Comparison of ENCODE assay signal across 10 cellular contexts in genomic region chr1:153961421-153961820, GRCh38. TPM values are rescaled to one million over a fixed set of nuclear protein-coding genes. Genes with fewer than 3 reads are reported as not detected.
DNase-seq lines count a peak whose midpoint lies in the region; ATAC-seq, FAIRE-seq and TF ChIP-seq lines count a peak whose summit lies in the region.
"Had no signal": no experiment of that assay in that cellular context is flagged by ENCODE, and none has a peak within 500 bp of the region (broad histone marks: within the 10 kb centered on the region; RNA-seq: fewer than 3 reads in every experiment).

No MANE protein-coding gene starts in this region.

- H3K9me3 Mint-ChIP-seq in astrocyte (ENCODE audit: unreplicated experiment) (no peaks in the 10 kb centered on the region), memory B cell (no peaks in the 10 kb centered on the region)

- H3K36me3 ChIP-seq in HepG2 (replicated peaks in 1 of 2; ENCODE audit: control insufficient read depth in 1 of 2, insufficient read depth in 2 of 2, low read length in 2 of 2) (peaks cover 0 to 13% of the 10 kb centered on the region in 2 experiments; a peak in 1 of 5 replicates), right lobe of liver (peaks cover 0 to 5% (median 1%) of the 10 kb centered on the region in 4 donors), astrocyte (ENCODE audit: insufficient read depth, low read length) (no peaks in the 10 kb centered on the region), uterus (no peaks in the 10 kb centered on the region)
- H3K36me3 ChIP-seq: ovary had no signal

- H3K27ac Mint-ChIP-seq in astrocyte (ENCODE audit: unreplicated experiment) (no peak overlapping the region), memory B cell (no peak overlapping the region)

- POLR2A ChIA-PET in HepG2 (lab: Yijun Ruan, JAX) = interaction anchor here (3.7 to 10.0 kb wide), 2 partner anchors 16 kb away, joined by 41 to 209 read pairs; partner anchors contain the start of genes DENND4B and JTB

- no peaks in the 10 kb centered on the region for H3K27me3 Mint-ChIP-seq in astrocyte (ENCODE audit: low read depth, unreplicated experiment)
- H3K27me3 Mint-ChIP-seq in memory B cell = no peaks in the 10 kb centered on the region

- in situ Hi-C loops in HepG2 (cut with HindIII; ENCODE audit: extremely low pct_ligation_motif_present, low pct_unique_long_range_greater_than_20kb) = no loop called here

- no peak for TF ChIP-seq CTCF in HepG2 (CRISPR knock-in tag; IDR thresholded peaks at IDR 0.05)
- TF ChIP-seq CTCF in right lobe of liver (IDR thresholded peaks at IDR 0.05) = no peak
- TF ChIP-seq CTCF in astrocyte (IDR thresholded peaks at IDR 0.05; ENCODE audit: insufficient read depth, low read depth, low read length) = no peak
- no peak for TF ChIP-seq CTCF in uterus (IDR thresholded peaks at IDR 0.05)

- no peak overlapping the region for H2AFZ ChIP-seq in HepG2 (ENCODE audit: low read length)
- H2AFZ ChIP-seq in astrocyte (ENCODE audit: low read depth, low read length) = no peak overlapping the region

- H3K9me3 ChIP-seq in HepG2 (ENCODE audit: low read length) (no peaks in the 10 kb centered on the region), right lobe of liver (no peaks in the 10 kb centered on the region), astrocyte (ENCODE audit: insufficient read depth, low read depth, low read length) (no peaks in the 10 kb centered on the region), uterus (no peaks in the 10 kb centered on the region)
- H3K9me3 ChIP-seq: ovary had no signal

- no peak for TF ChIP-seq EP300 in HepG2 (IDR thresholded peaks at IDR 0.05; ENCODE audit: low read depth in 2 of 2, low read length in 2 of 2)
- TF ChIP-seq EP300 in HepG2 (CRISPR knock-in tag; IDR thresholded peaks at IDR 0.05; ENCODE audit: borderline replicate concordance) = no peak

- H3K4me3 ChIP-seq in HepG2 (replicated peaks in 1 of 3; ENCODE audit: insufficient read depth in 1 of 3, low read depth in 2 of 3, low read length in 3 of 3) (peak overlapping the region in 2 of 3 experiments; percentile 90 to 92; a peak in 2 of 6 replicates), right lobe of liver (no peak overlapping the region), astrocyte (ENCODE audit: insufficient read depth, low read depth, low read length) (peak overlapping the region; percentile 83), uterus (no peak overlapping the region)

- ATAC-seq in HepG2 (no peak), right lobe of liver (no peak), memory B cell (ENCODE audit: low read depth) (no peak), GM19328 (IDR thresholded peaks at IDR 0.05; ENCODE audit: unreplicated experiment) (no peak)

- BruUV-seq in HepG2 (replicated peaks; lab: Mats Ljungman, UMichigan) = no TSS peak

- H4K20me1 ChIP-seq in HepG2 (ENCODE audit: insufficient read depth, low read length) = peaks cover 2% of the 10 kb centered on the region; the same call in 1 of the 2 replicates
- H4K20me1 ChIP-seq in astrocyte (ENCODE audit: insufficient read depth, low read length) = peaks cover 27% of the 10 kb centered on the region

- intact Hi-C loops in HepG2 (cut with micrococcal nuclease; ENCODE audit: unreplicated experiment) = no loop called here
- intact Hi-C loops in right lobe of liver (cut with DNase I) = no loop called here
- intact Hi-C loops in uterus (cut with DNase I; ENCODE audit: low total_unique reads) = no loop called here

- peak overlapping the region; percentile 79 for H3K27ac ChIP-seq in HepG2 (ENCODE audit: extremely low read length, insufficient read depth, low read length)
- no peak overlapping the region for H3K27ac ChIP-seq in right lobe of liver
- H3K27ac ChIP-seq in astrocyte (ENCODE audit: low read depth, low read length) = no peak overlapping the region
- peak overlapping the region; percentile 95 to 96 for H3K27ac ChIP-seq in uterus

- TF ChIP-seq POLR2A in HepG2 (IDR thresholded peaks at IDR 0.05; ENCODE audit: insufficient read depth in 1 of 2, low read depth in 2 of 2, low read length in 2 of 2) = no peak
- no peak for TF ChIP-seq POLR2A in right lobe of liver (IDR thresholded peaks at IDR 0.05)
- TF ChIP-seq POLR2A in uterus (IDR thresholded peaks at IDR 0.05) = no peak

- WGBS in HepG2 (ENCODE audit: low lambda C conversion rate) = 96% methylated on average over 4 of the region's 4 CpGs
- WGBS in right lobe of liver (ENCODE audit: insufficient coverage, low coverage, low lambda C conversion rate, missing lambda C conversion rate) = 65% methylated on average over 3 of the region's 4 CpGs

- DNase-seq in HepG2 (ENCODE audit: low spot score) (no peak), right lobe of liver (no peak), astrocyte (ENCODE audit: low read depth) (no peak), memory B cell (ENCODE audit: low spot score in 2 of 2) (no peak), uterus (no peak), NCI-H2227 (lab: John Stamatoyannopoulos, UW; ENCODE audit: unreplicated experiment) (no peak)
- DNase-seq in stimulated activated CD4-positive, alpha-beta T cell treated with anti-CD3 and anti-CD28 coated beads, Interleukin-2, amount 100 ng/mL, for 48 hours = no peak
- DNase-seq: ovary had no signal

- H3K36me3 Mint-ChIP-seq in astrocyte (ENCODE audit: low read depth, unreplicated experiment) (peaks cover 9% of the 10 kb centered on the region), memory B cell (peaks cover 2% of the 10 kb centered on the region)

- H3K4me3 Mint-ChIP-seq in astrocyte (ENCODE audit: unreplicated experiment) (peak overlapping the region; percentile 93), memory B cell (peak overlapping the region; percentile 21)

- H3K9ac ChIP-seq in HepG2 (ENCODE audit: insufficient read depth, low read depth, low read length) (peak overlapping the region; percentile 89), astrocyte (ENCODE audit: low read length) (peak overlapping the region; percentile 95)

- peaks cover 53% of the 10 kb centered on the region for H3K4me1 ChIP-seq in HepG2 (ENCODE audit: insufficient read depth, low read length)
- peaks cover 0 to 46% (median 16%) of the 10 kb centered on the region in 4 donors for H3K4me1 ChIP-seq in right lobe of liver
- peaks cover 31% of the 10 kb centered on the region for H3K4me1 ChIP-seq in astrocyte (ENCODE audit: insufficient read depth, low read length)
- peaks cover 9 to 21% of the 10 kb centered on the region in 2 donors for H3K4me1 ChIP-seq in uterus

- CTCF ChIA-PET in HepG2 (lab: Yijun Ruan, JAX; ENCODE audit: low intra/inter-chr PET ratio, low total read pairs) = no interaction called here

- peaks cover 31% of the 10 kb centered on the region for H3K4me1 Mint-ChIP-seq in astrocyte (ENCODE audit: low read depth, unreplicated experiment)
- peaks cover 44% of the 10 kb centered on the region for H3K4me1 Mint-ChIP-seq in memory B cell

- peaks cover 44% of the 10 kb centered on the region for H3K79me2 ChIP-seq in HepG2 (ENCODE audit: insufficient read depth, low read length)
- peaks cover 56% of the 10 kb centered on the region for H3K79me2 ChIP-seq in astrocyte (ENCODE audit: insufficient read depth, low read length)

- H3K4me2 ChIP-seq in HepG2 (ENCODE audit: low read depth, low read length) (peak overlapping the region; percentile 98), astrocyte (ENCODE audit: low read length) (peak overlapping the region; percentile 100)

- no peak for TF ChIP-seq RAD21 in HepG2 (CRISPR knock-in tag; IDR thresholded peaks at IDR 0.05)

- H3K27me3 ChIP-seq in HepG2 (ENCODE audit: control insufficient read depth in 1 of 2, insufficient read depth in 2 of 2, low read length in 2 of 2) = peaks cover 0 to 7% of the 10 kb centered on the region in 2 experiments; a peak in 1 of 5 replicates
- H3K27me3 ChIP-seq in right lobe of liver = no peaks in the 10 kb centered on the region
- no peaks in the 10 kb centered on the region for H3K27me3 ChIP-seq in astrocyte (ENCODE audit: insufficient read depth, low read length)
- H3K27me3 ChIP-seq in uterus = no peaks in the 10 kb centered on the region
- H3K27me3 ChIP-seq: ovary had no signal

- no peak for FAIRE-seq in HepG2 (lab: Jason Lieb, UNC)
- no peak for FAIRE-seq in astrocyte (lab: Jason Lieb, UNC)
- FAIRE-seq: TTC549 had no signal

RNA-seq across cellular contexts. Expression of gene SLC39A1, which starts 1.9 kb away (rescaled TPM):
- total RNA-seq in HepG2 (2016; rRNA removed; fragmentation: Illumina TruSeq; extraction: Trizol) (47.5 and 78.4 TPM in 2 replicates), right lobe of liver (10 to 100 TPM; 33.0 to 63.6 (median 47.7) TPM), astrocyte (90.2 and 91.7 TPM in 2 replicates), uterus (10 to 100 TPM; 66.3 to 96.2 (median 83.6) TPM)
- total RNA-seq in HepG2 (2016; cell fraction: cytosol; rRNA removed; fragmentation: Illumina TruSeq; extraction: Trizol; ENCODE audit: low read depth) = 18.4 and 21.0 TPM in 2 replicates
- total RNA-seq in HepG2 (2016; cell fraction: insoluble cytoplasmic fraction; rRNA removed; fragmentation: Illumina TruSeq; extraction: Trizol) = 44.8 and 83.0 TPM in 2 replicates
- total RNA-seq in HepG2 (2016; cell fraction: membrane; rRNA removed; fragmentation: Illumina TruSeq; extraction: Trizol) = 48.8 and 53.3 TPM in 2 replicates
- total RNA-seq in HepG2 (2016; cell fraction: nucleus; rRNA removed; fragmentation: Illumina TruSeq; extraction: Trizol) = 62.5 and 68.3 TPM in 2 replicates
- 71.2 and 80.5 TPM in 2 replicates for polyA plus RNA-seq in HepG2 (2011; rRNA removed)
- polyA plus RNA-seq in HepG2 (2011; cell fraction: cytosol; rRNA removed) = 85.8 and 89.3 TPM in 2 replicates
- polyA plus RNA-seq in HepG2 (2011; cell fraction: nucleus; rRNA removed) = 45.4 and 53.1 TPM in 2 replicates
- 45.9 and 65.4 TPM in 2 replicates for polyA plus RNA-seq in HepG2 (2012)
- 17.5 and 20.5 TPM in 2 replicates for polyA plus RNA-seq in HepG2 (2016; cell fraction: cytosol; fragmentation: Illumina TruSeq; extraction: Trizol; ENCODE audit: low read depth)
- 42.6 and 45.0 TPM in 2 replicates for polyA plus RNA-seq in HepG2 (2016; cell fraction: insoluble cytoplasmic fraction; fragmentation: Illumina TruSeq; extraction: Trizol; ENCODE audit: low read depth)
- polyA plus RNA-seq in HepG2 (2016; cell fraction: membrane; fragmentation: Illumina TruSeq; extraction: Trizol; ENCODE audit: low read depth) = 36.5 and 40.5 TPM in 2 replicates
- polyA plus RNA-seq in HepG2 (2016; cell fraction: nucleus; fragmentation: Illumina TruSeq; extraction: Trizol; ENCODE audit: insufficient read depth, low read depth) = 87.4 and 101 TPM in 2 replicates
- 112 and 159 TPM in 2 replicates for polyA minus RNA-seq in HepG2 (2011; rRNA and poly(A)+ RNA removed; ENCODE audit: low replicate concordance)
- polyA minus RNA-seq in HepG2 (2011; cell fraction: cytosol; rRNA and poly(A)+ RNA removed) = 38.9 and 39.9 TPM in 2 replicates
- 14.5 and 19.6 TPM in 2 replicates for polyA minus RNA-seq in HepG2 (2011; cell fraction: nucleus; rRNA and poly(A)+ RNA removed)

RNA-seq across cellular contexts. Expression of gene CRTC2, which starts 3.0 kb away (rescaled TPM):
- 4.0 and 6.1 TPM in 2 replicates for total RNA-seq in HepG2 (2016; rRNA removed; fragmentation: Illumina TruSeq; extraction: Trizol)
- 3.0 and 4.2 TPM in 2 replicates for total RNA-seq in HepG2 (2016; cell fraction: cytosol; rRNA removed; fragmentation: Illumina TruSeq; extraction: Trizol; ENCODE audit: low read depth)
- total RNA-seq in HepG2 (2016; cell fraction: insoluble cytoplasmic fraction; rRNA removed; fragmentation: Illumina TruSeq; extraction: Trizol) = 3.1 and 5.5 TPM in 2 replicates
- 5.2 and 6.7 TPM in 2 replicates for total RNA-seq in HepG2 (2016; cell fraction: membrane; rRNA removed; fragmentation: Illumina TruSeq; extraction: Trizol)
- 7.2 and 9.2 TPM in 2 replicates for total RNA-seq in HepG2 (2016; cell fraction: nucleus; rRNA removed; fragmentation: Illumina TruSeq; extraction: Trizol)
- polyA plus RNA-seq in HepG2 (2011; rRNA removed) = 24.2 and 26.7 TPM in 2 replicates
- 10.1 and 12.6 TPM in 2 replicates for polyA plus RNA-seq in HepG2 (2011; cell fraction: cytosol; rRNA removed)
- 47.3 and 47.5 TPM in 2 replicates for polyA plus RNA-seq in HepG2 (2011; cell fraction: nucleus; rRNA removed)
- 14.5 and 18.4 TPM in 2 replicates for polyA plus RNA-seq in HepG2 (2012)
- 4.5 and 4.8 TPM in 2 replicates for polyA plus RNA-seq in HepG2 (2016; cell fraction: cytosol; fragmentation: Illumina TruSeq; extraction: Trizol; ENCODE audit: low read depth)
- 9.2 and 10.0 TPM in 2 replicates for polyA plus RNA-seq in HepG2 (2016; cell fraction: insoluble cytoplasmic fraction; fragmentation: Illumina TruSeq; extraction: Trizol; ENCODE audit: low read depth)
- polyA plus RNA-seq in HepG2 (2016; cell fraction: membrane; fragmentation: Illumina TruSeq; extraction: Trizol; ENCODE audit: low read depth) = 9.6 and 10.4 TPM in 2 replicates
- 37.9 and 40.4 TPM in 2 replicates for polyA plus RNA-seq in HepG2 (2016; cell fraction: nucleus; fragmentation: Illumina TruSeq; extraction: Trizol; ENCODE audit: insufficient read depth, low read depth)
- 40.4 and 54.2 TPM in 2 replicates for polyA minus RNA-seq in HepG2 (2011; rRNA and poly(A)+ RNA removed; ENCODE audit: low replicate concordance)
- 9.1 and 10.3 TPM in 2 replicates for polyA minus RNA-seq in HepG2 (2011; cell fraction: cytosol; rRNA and poly(A)+ RNA removed)
- polyA minus RNA-seq in HepG2 (2011; cell fraction: nucleus; rRNA and poly(A)+ RNA removed) = 20.5 and 25.0 TPM in 2 replicates
- 10 to 100 TPM in 4 of 6 experiments, 1 to 10 TPM in 2; 4.8 to 19.5 (median 18.3) TPM for total RNA-seq in right lobe of liver
- total RNA-seq in astrocyte = 38.3 and 38.4 TPM in 2 replicates
- 10 to 100 TPM in 2 of 4 donors, 1 to 10 TPM in 2; 5.9 to 57.2 (median 15.5) TPM for total RNA-seq in uterus

RNA-seq across cellular contexts. Expression of gene CREB3L4, which starts 6.3 kb away (rescaled TPM):
- 7.8 and 9.9 TPM in 2 replicates for total RNA-seq in HepG2 (2016; rRNA removed; fragmentation: Illumina TruSeq; extraction: Trizol)
- total RNA-seq in HepG2 (2016; cell fraction: cytosol; rRNA removed; fragmentation: Illumina TruSeq; extraction: Trizol; ENCODE audit: low read depth) = 2.6 and 3.2 TPM in 2 replicates
- total RNA-seq in HepG2 (2016; cell fraction: insoluble cytoplasmic fraction; rRNA removed; fragmentation: Illumina TruSeq; extraction: Trizol) = 8.3 and 10.7 TPM in 2 replicates
- 6.5 and 7.8 TPM in 2 replicates for total RNA-seq in HepG2 (2016; cell fraction: membrane; rRNA removed; fragmentation: Illumina TruSeq; extraction: Trizol)
- total RNA-seq in HepG2 (2016; cell fraction: nucleus; rRNA removed; fragmentation: Illumina TruSeq; extraction: Trizol) = 8.4 and 9.8 TPM in 2 replicates
- polyA plus RNA-seq in HepG2 (2011; rRNA removed) = 17.4 and 18.7 TPM in 2 replicates
- polyA plus RNA-seq in HepG2 (2011; cell fraction: cytosol; rRNA removed) = 13.1 and 18.4 TPM in 2 replicates
- 36.4 and 41.3 TPM in 2 replicates for polyA plus RNA-seq in HepG2 (2011; cell fraction: nucleus; rRNA removed)
- polyA plus RNA-seq in HepG2 (2012) = 9.7 and 10.7 TPM in 2 replicates
- 2.0 and 2.6 TPM in 2 replicates for polyA plus RNA-seq in HepG2 (2016; cell fraction: cytosol; fragmentation: Illumina TruSeq; extraction: Trizol; ENCODE audit: low read depth)
- polyA plus RNA-seq in HepG2 (2016; cell fraction: insoluble cytoplasmic fraction; fragmentation: Illumina TruSeq; extraction: Trizol; ENCODE audit: low read depth) = 8.4 and 10.9 TPM in 2 replicates
- polyA plus RNA-seq in HepG2 (2016; cell fraction: membrane; fragmentation: Illumina TruSeq; extraction: Trizol; ENCODE audit: low read depth) = 4.1 and 6.4 TPM in 2 replicates
- 15.7 and 16.0 TPM in 2 replicates for polyA plus RNA-seq in HepG2 (2016; cell fraction: nucleus; fragmentation: Illumina TruSeq; extraction: Trizol; ENCODE audit: insufficient read depth, low read depth)
- polyA minus RNA-seq in HepG2 (2011; rRNA and poly(A)+ RNA removed; ENCODE audit: low replicate concordance) = 22.4 and 31.3 TPM in 2 replicates
- polyA minus RNA-seq in HepG2 (2011; cell fraction: cytosol; rRNA and poly(A)+ RNA removed) = 5.7 and 9.4 TPM in 2 replicates
- polyA minus RNA-seq in HepG2 (2011; cell fraction: nucleus; rRNA and poly(A)+ RNA removed) = 10.2 and 12.7 TPM in 2 replicates
- total RNA-seq in right lobe of liver = 10 to 100 TPM in 1 of 6 experiments, 1 to 10 TPM in 5; 4.9 to 11.1 (median 8.2) TPM
- total RNA-seq in astrocyte = 5.3 and 6.1 TPM in 2 replicates
- 10 to 100 TPM in 3 of 4 donors, 1 to 10 TPM in 1; 1.8 to 16.1 (median 13.0) TPM for total RNA-seq in uterus

RNA-seq across cellular contexts. Expression of gene DENND4B, which starts 14.9 kb away (rescaled TPM):
- total RNA-seq in HepG2 (2016; rRNA removed; fragmentation: Illumina TruSeq; extraction: Trizol) (8.7 and 15.1 TPM in 2 replicates), right lobe of liver (10 to 100 TPM; 13.0 to 27.5 (median 20.2) TPM), astrocyte (31.3 and 32.2 TPM in 2 replicates), uterus (10 to 100 TPM in 3 of 4 donors, 1 to 10 TPM in 1; 5.6 to 94.9 (median 30.1) TPM)
- total RNA-seq in HepG2 (2016; cell fraction: cytosol; rRNA removed; fragmentation: Illumina TruSeq; extraction: Trizol; ENCODE audit: low read depth) = 9.7 and 9.9 TPM in 2 replicates
- total RNA-seq in HepG2 (2016; cell fraction: insoluble cytoplasmic fraction; rRNA removed; fragmentation: Illumina TruSeq; extraction: Trizol) = 7.7 and 18.1 TPM in 2 replicates
- total RNA-seq in HepG2 (2016; cell fraction: membrane; rRNA removed; fragmentation: Illumina TruSeq; extraction: Trizol) = 7.2 and 8.2 TPM in 2 replicates
- total RNA-seq in HepG2 (2016; cell fraction: nucleus; rRNA removed; fragmentation: Illumina TruSeq; extraction: Trizol) = 23.7 and 25.9 TPM in 2 replicates
- polyA plus RNA-seq in HepG2 (2011; rRNA removed) = 20.3 and 24.3 TPM in 2 replicates
- polyA plus RNA-seq in HepG2 (2011; cell fraction: cytosol; rRNA removed) = 6.5 and 10.3 TPM in 2 replicates
- polyA plus RNA-seq in HepG2 (2011; cell fraction: nucleus; rRNA removed) = 178 and 239 TPM in 2 replicates
- 17.2 and 21.8 TPM in 2 replicates for polyA plus RNA-seq in HepG2 (2012)
- 1.4 and 1.6 TPM in 2 replicates for polyA plus RNA-seq in HepG2 (2016; cell fraction: cytosol; fragmentation: Illumina TruSeq; extraction: Trizol; ENCODE audit: low read depth)
- 10.3 and 15.7 TPM in 2 replicates for polyA plus RNA-seq in HepG2 (2016; cell fraction: insoluble cytoplasmic fraction; fragmentation: Illumina TruSeq; extraction: Trizol; ENCODE audit: low read depth)
- 4.1 and 5.2 TPM in 2 replicates for polyA plus RNA-seq in HepG2 (2016; cell fraction: membrane; fragmentation: Illumina TruSeq; extraction: Trizol; ENCODE audit: low read depth)
- 75.3 and 79.3 TPM in 2 replicates for polyA plus RNA-seq in HepG2 (2016; cell fraction: nucleus; fragmentation: Illumina TruSeq; extraction: Trizol; ENCODE audit: insufficient read depth, low read depth)
- 60.1 and 65.7 TPM in 2 replicates for polyA minus RNA-seq in HepG2 (2011; rRNA and poly(A)+ RNA removed; ENCODE audit: low replicate concordance)
- 7.4 and 8.5 TPM in 2 replicates for polyA minus RNA-seq in HepG2 (2011; cell fraction: cytosol; rRNA and poly(A)+ RNA removed)
- 66.1 and 70.7 TPM in 2 replicates for polyA minus RNA-seq in HepG2 (2011; cell fraction: nucleus; rRNA and poly(A)+ RNA removed)

RNA-seq across cellular contexts. Expression of gene JTB, which starts 16.1 kb away (rescaled TPM):
- 66.8 and 99.2 TPM in 2 replicates for total RNA-seq in HepG2 (2016; rRNA removed; fragmentation: Illumina TruSeq; extraction: Trizol)
- 360 and 420 TPM in 2 replicates for total RNA-seq in HepG2 (2016; cell fraction: cytosol; rRNA removed; fragmentation: Illumina TruSeq; extraction: Trizol; ENCODE audit: low read depth)
- 56.2 and 94.9 TPM in 2 replicates for total RNA-seq in HepG2 (2016; cell fraction: insoluble cytoplasmic fraction; rRNA removed; fragmentation: Illumina TruSeq; extraction: Trizol)
- total RNA-seq in HepG2 (2016; cell fraction: membrane; rRNA removed; fragmentation: Illumina TruSeq; extraction: Trizol) = 294 and 339 TPM in 2 replicates
- 49.2 and 54.2 TPM in 2 replicates for total RNA-seq in HepG2 (2016; cell fraction: nucleus; rRNA removed; fragmentation: Illumina TruSeq; extraction: Trizol)
- 90.3 and 96.7 TPM in 2 replicates for polyA plus RNA-seq in HepG2 (2011; rRNA removed)
- 113 and 147 TPM in 2 replicates for polyA plus RNA-seq in HepG2 (2011; cell fraction: cytosol; rRNA removed)
- polyA plus RNA-seq in HepG2 (2011; cell fraction: nucleus; rRNA removed) = 63.3 and 75.8 TPM in 2 replicates
- 63.8 and 72.9 TPM in 2 replicates for polyA plus RNA-seq in HepG2 (2012)
- 451 and 524 TPM in 2 replicates for polyA plus RNA-seq in HepG2 (2016; cell fraction: cytosol; fragmentation: Illumina TruSeq; extraction: Trizol; ENCODE audit: low read depth)
- 64.3 and 74.6 TPM in 2 replicates for polyA plus RNA-seq in HepG2 (2016; cell fraction: insoluble cytoplasmic fraction; fragmentation: Illumina TruSeq; extraction: Trizol; ENCODE audit: low read depth)
- polyA plus RNA-seq in HepG2 (2016; cell fraction: membrane; fragmentation: Illumina TruSeq; extraction: Trizol; ENCODE audit: low read depth) = 289 and 331 TPM in 2 replicates
- 87.8 and 94.9 TPM in 2 replicates for polyA plus RNA-seq in HepG2 (2016; cell fraction: nucleus; fragmentation: Illumina TruSeq; extraction: Trizol; ENCODE audit: insufficient read depth, low read depth)
- polyA minus RNA-seq in HepG2 (2011; rRNA and poly(A)+ RNA removed; ENCODE audit: low replicate concordance) = 39.7 and 118 TPM in 2 replicates
- 23.9 and 26.3 TPM in 2 replicates for polyA minus RNA-seq in HepG2 (2011; cell fraction: cytosol; rRNA and poly(A)+ RNA removed)
- 16.4 and 19.4 TPM in 2 replicates for polyA minus RNA-seq in HepG2 (2011; cell fraction: nucleus; rRNA and poly(A)+ RNA removed)
- total RNA-seq in right lobe of liver = 100 to 1,000 TPM in 2 of 6 experiments, 10 to 100 TPM in 4; 55.8 to 169 (median 90.9) TPM
- 103 TPM in 2 replicates for total RNA-seq in astrocyte
- 100 to 1,000 TPM in 3 of 4 donors, 10 to 100 TPM in 1; 91.1 to 253 (median 175) TPM for total RNA-seq in uterus

Comparison
In these comparisons a context has a peak if more than half of its experiments do, and no peak if none do; other contexts are left out.
1. H3K27ac ChIP-seq: peak in HepG2 (single experiment) and uterus (2 of 2); none in right lobe of liver (0 of 3) and astrocyte (single experiment).
2. H3K4me3 ChIP-seq: peak in HepG2 (2 of 3) and astrocyte (single experiment); none in right lobe of liver (0 of 3) and uterus (0 of 2).